ENCODE assay signal across 25 cellular contexts in genomic region chr11:46072172-46072964, GRCh38. TPM values are rescaled to one million over a fixed set of nuclear protein-coding genes. Genes with fewer than 3 reads are reported as not detected.
DNase-seq lines count a peak whose midpoint lies in the region; ATAC-seq and TF ChIP-seq lines count a peak whose summit lies in the region.
"Had no signal": no experiment of that assay in that cellular context is flagged by ENCODE, and none has a peak within 500 bp of the region (broad histone marks: within the 10 kb centered on the region; RNA-seq: fewer than 3 reads in every experiment).

No MANE protein-coding gene starts in this region.

- peak overlapping the region; percentile 22 to 23 for H3K27ac ChIP-seq in breast epithelium
- peak overlapping the region; percentile 25 for H3K27ac ChIP-seq in right cardiac atrium (ENCODE audit: low read length)
- no peak overlapping the region for H3K27ac ChIP-seq in testis
- H3K27ac ChIP-seq: upper lobe of right lung had no signal

- H3K9me3 ChIP-seq in breast epithelium (no peaks in the 10 kb centered on the region), endocrine pancreas (ENCODE audit: control insufficient read depth, low read length) (no peaks in the 10 kb centered on the region), right cardiac atrium (ENCODE audit: control insufficient read depth, low read length) (no peaks in the 10 kb centered on the region), testis (no peaks in the 10 kb centered on the region)
- H3K9me3 ChIP-seq: BE2C, upper lobe of right lung had no signal

- H3K4me3 ChIP-seq in breast epithelium: no peak overlapping the region
- H3K4me3 ChIP-seq in endocrine pancreas (ENCODE audit: control insufficient read depth, insufficient read depth, low read length): no peak overlapping the region
- no peak overlapping the region for H3K4me3 ChIP-seq in right cardiac atrium (ENCODE audit: low read length)
- H3K4me3 ChIP-seq in testis: no peak overlapping the region
- H3K4me3 ChIP-seq: upper lobe of right lung had no signal

- TF ChIP-seq POLR2A in breast epithelium (IDR thresholded peaks at IDR 0.05) (no peak), testis (IDR thresholded peaks at IDR 0.05) (no peak)

- H3K27ac Mint-ChIP-seq in MCF 10A (ENCODE audit: low read depth, unreplicated experiment): no peak overlapping the region
- H3K27ac Mint-ChIP-seq: activated CD8-positive, alpha-beta memory T cell treated with anti-CD3 and anti-CD28 coated beads, Interleukin-2, amount 10 ng/mL, durations not matched to agents 7 days and 5 days; activated naive CD8-positive, alpha-beta T cell treated with anti-CD3 and anti-CD28 coated beads, Interleukin-2, amount 10 ng/mL, durations not matched to agents 7 days and 5 days; activated T-helper 17 cell treated with anti-CD3 and anti-CD28 coated beads, Interleukin-2, amount 50 U/mL, for 72 hours; HFFc6; stimulated activated naive CD8-positive, alpha-beta T cell treated with anti-CD3 and anti-CD28 coated beads, Interleukin-15, Interleukin-2, amounts not matched to agents 100 ng/mL and 50 ng/mL, for 24 hours had no signal

- CTCF ChIA-PET in MCF 10A (lab: Yijun Ruan, JAX): interaction anchor here (0.6 to 1.2 kb wide), 2 partner anchors 16 to 19 kb away, joined by 3 read pairs; no protein-coding TSS in a partner anchor

- intact Hi-C loops in breast epithelium (cut with DNase I; ENCODE audit: low total_unique reads): no loop called here
- intact Hi-C loops in MCF 10A (cut with micrococcal nuclease): no loop called here
- intact Hi-C loops in right cardiac atrium (cut with DNase I): no loop called here
- intact Hi-C loops in testis (cut with DNase I; ENCODE audit: low total_unique reads): no loop called here

- H3K9ac ChIP-seq in endocrine pancreas (ENCODE audit: control insufficient read depth, insufficient read depth, low read length): peak overlapping the region; percentile 26

- H3K27me3 Mint-ChIP-seq in MCF 10A (ENCODE audit: insufficient read depth, unreplicated experiment): no peaks in the 10 kb centered on the region
- H3K27me3 Mint-ChIP-seq: activated CD8-positive, alpha-beta memory T cell treated with anti-CD3 and anti-CD28 coated beads, Interleukin-2, amount 10 ng/mL, durations not matched to agents 7 days and 5 days; activated naive CD8-positive, alpha-beta T cell treated with anti-CD3 and anti-CD28 coated beads, Interleukin-2, amount 10 ng/mL, durations not matched to agents 7 days and 5 days; activated T-helper 17 cell treated with anti-CD3 and anti-CD28 coated beads, Interleukin-2, amount 50 U/mL, for 72 hours; naive thymus-derived CD8-positive, alpha-beta T cell; stimulated activated naive CD8-positive, alpha-beta T cell treated with anti-CD3 and anti-CD28 coated beads, Interleukin-15, Interleukin-2, amounts not matched to agents 100 ng/mL and 50 ng/mL, for 24 hours had no signal

- peaks cover 17% of the 10 kb centered on the region for H3K36me3 Mint-ChIP-seq in MCF 10A (ENCODE audit: insufficient read depth, unreplicated experiment)

- DNase-seq in breast epithelium (ENCODE audit: low spot score in 2 of 2): no peak
- no peak for DNase-seq in MCF 10A (ENCODE audit: unreplicated experiment)
- no peak for DNase-seq in right cardiac atrium
- peak; percentile 36 for DNase-seq in testis
- no peak for DNase-seq in kidney tubule cell (ENCODE audit: low spot score)
- no peak for DNase-seq in stimulated activated CD4-positive, alpha-beta T cell treated with anti-CD3 and anti-CD28 coated beads, Interleukin-4, amount 100 ng/mL, for 1 hour
- no peak for DNase-seq in HuH-7.5 (ENCODE audit: low spot score)
- DNase-seq: activated CD4-positive, alpha-beta T cell treated with anti-CD3 and anti-CD28 coated beads for 4 hours; activated CD8-positive, alpha-beta memory T cell treated with anti-CD3 and anti-CD28 coated beads, Interleukin-2, amount 10 ng/mL, durations not matched to agents 7 days and 5 days; activated naive CD8-positive, alpha-beta T cell treated with anti-CD3 and anti-CD28 coated beads, Interleukin-2, amount 10 ng/mL, durations not matched to agents 7 days and 5 days; BE2C; COR-L47; HFFc6; left cardiac atrium; naive thymus-derived CD8-positive, alpha-beta T cell; NCI-H1417 treated with DMSO at 0.1 percent for 48 hours; NCI-H524; small intestine; stimulated activated CD4-positive, alpha-beta T cell treated with anti-CD3 and anti-CD28 coated beads, Interleukin-2, amount 100 ng/mL, for 48 hours; SW 1271; upper lobe of right lung had no signal

- 54% methylated on average over 4 of the region's 4 CpGs for WGBS in right cardiac atrium
- 66 to 74% methylated on average over 4 of the region's 4 CpGs for WGBS in testis, 2 donors

- H3K36me3 ChIP-seq in breast epithelium (no peaks in the 10 kb centered on the region), endocrine pancreas (ENCODE audit: control insufficient read depth, insufficient read depth, low read length) (no peaks in the 10 kb centered on the region), testis (ENCODE audit: low read depth, missing control alignments) (no peaks in the 10 kb centered on the region)
- H3K36me3 ChIP-seq: BE2C had no signal

- H3K27me3 ChIP-seq in breast epithelium (no peaks in the 10 kb centered on the region), endocrine pancreas (ENCODE audit: control insufficient read depth, insufficient read depth, low read length) (no peaks in the 10 kb centered on the region), right cardiac atrium (ENCODE audit: control insufficient read depth, insufficient read depth) (no peaks in the 10 kb centered on the region), testis (no peaks in the 10 kb centered on the region)
- H3K27me3 ChIP-seq: BE2C, upper lobe of right lung had no signal

- H3K4me3 Mint-ChIP-seq in MCF 10A (ENCODE audit: unreplicated experiment): no peak overlapping the region
- H3K4me3 Mint-ChIP-seq: activated CD8-positive, alpha-beta memory T cell treated with anti-CD3 and anti-CD28 coated beads, Interleukin-2, amount 10 ng/mL, durations not matched to agents 7 days and 5 days; activated naive CD8-positive, alpha-beta T cell treated with anti-CD3 and anti-CD28 coated beads, Interleukin-2, amount 10 ng/mL, durations not matched to agents 7 days and 5 days; activated T-helper 17 cell treated with anti-CD3 and anti-CD28 coated beads, Interleukin-2, amount 50 U/mL, for 72 hours; HFFc6; naive thymus-derived CD8-positive, alpha-beta T cell; stimulated activated naive CD8-positive, alpha-beta T cell treated with anti-CD3 and anti-CD28 coated beads, Interleukin-15, Interleukin-2, amounts not matched to agents 100 ng/mL and 50 ng/mL, for 24 hours had no signal

- BruUV-seq in MCF 10A (replicated peaks; lab: Mats Ljungman, UMichigan): no TSS peak

- no peaks in the 10 kb centered on the region for H3K9me3 Mint-ChIP-seq in MCF 10A (ENCODE audit: unreplicated experiment)
- H3K9me3 Mint-ChIP-seq: activated naive CD8-positive, alpha-beta T cell treated with anti-CD3 and anti-CD28 coated beads, Interleukin-2, amount 10 ng/mL, durations not matched to agents 7 days and 5 days; activated T-helper 17 cell treated with anti-CD3 and anti-CD28 coated beads, Interleukin-2, amount 50 U/mL, for 72 hours; HFFc6; naive thymus-derived CD8-positive, alpha-beta T cell; stimulated activated naive CD8-positive, alpha-beta T cell treated with anti-CD3 and anti-CD28 coated beads, Interleukin-15, Interleukin-2, amounts not matched to agents 100 ng/mL and 50 ng/mL, for 24 hours had no signal

- H3K4me1 ChIP-seq in breast epithelium (no peaks in the 10 kb centered on the region), endocrine pancreas (ENCODE audit: control insufficient read depth, insufficient read depth, low read length) (no peaks in the 10 kb centered on the region), right cardiac atrium (ENCODE audit: control insufficient read depth, insufficient read depth, low read length) (peaks cover 3% of the 10 kb centered on the region), testis (peaks cover 6% of the 10 kb centered on the region)
- H3K4me1 ChIP-seq: BE2C, upper lobe of right lung had no signal

- POLR2A ChIA-PET in MCF 10A (lab: Yijun Ruan, JAX): interaction anchor here (0.8 kb wide), 1 partner anchor 35 kb away, joined by 4 read pairs; no protein-coding TSS in a partner anchor

- peak; percentile 35 to 45 for ATAC-seq in right cardiac atrium
- ATAC-seq: activated CD8-positive, alpha-beta memory T cell treated with anti-CD3 and anti-CD28 coated beads, Interleukin-2, amount 10 ng/mL, durations not matched to agents 7 days and 5 days; activated T-helper 17 cell treated with anti-CD3 and anti-CD28 coated beads, Interleukin-2, amount 50 U/mL, for 72 hours; HepG2; naive thymus-derived CD8-positive, alpha-beta T cell; upper lobe of right lung had no signal

- no peak for TF ChIP-seq CTCF in breast epithelium (IDR thresholded peaks at IDR 0.05)
- TF ChIP-seq CTCF in MCF 10A (IDR thresholded peaks at IDR 0.05; ENCODE audit: unreplicated experiment): no peak
- TF ChIP-seq CTCF in testis (IDR thresholded peaks at IDR 0.05): no peak

- H3K4me1 Mint-ChIP-seq in MCF 10A (ENCODE audit: insufficient read depth, unreplicated experiment): peaks cover 15% of the 10 kb centered on the region

RNA-seq across cellular contexts. Expression of gene PHF21A, which starts 48.9 kb away (rescaled TPM):
- total RNA-seq in breast epithelium: 10 to 100 TPM; 23.4 to 70.8 (median 42.7) TPM
- 33.2 and 37.6 TPM in 2 replicates for total RNA-seq in MCF 10A (2022)
- total RNA-seq in right cardiac atrium: 10 to 100 TPM; 50.5 to 57.3 (median 52.2) TPM
- 23.6 TPM for polyA plus RNA-seq in right cardiac atrium
- total RNA-seq in testis: 10 to 100 TPM; 53.5 to 83.2 TPM
- polyA plus RNA-seq in testis (ENCODE audit: insufficient read depth, low read depth, low replicate concordance): 56.6 TPM

Comparison
In these comparisons a context has a peak if more than half of its experiments do, and no peak if none do; other contexts are left out.
1. H3K27ac ChIP-seq: peak in breast epithelium (2 of 2) and right cardiac atrium (single experiment); none in testis (0 of 2).